ENCODE assay signal across 1 cellular context in the genomic region with DNA sequence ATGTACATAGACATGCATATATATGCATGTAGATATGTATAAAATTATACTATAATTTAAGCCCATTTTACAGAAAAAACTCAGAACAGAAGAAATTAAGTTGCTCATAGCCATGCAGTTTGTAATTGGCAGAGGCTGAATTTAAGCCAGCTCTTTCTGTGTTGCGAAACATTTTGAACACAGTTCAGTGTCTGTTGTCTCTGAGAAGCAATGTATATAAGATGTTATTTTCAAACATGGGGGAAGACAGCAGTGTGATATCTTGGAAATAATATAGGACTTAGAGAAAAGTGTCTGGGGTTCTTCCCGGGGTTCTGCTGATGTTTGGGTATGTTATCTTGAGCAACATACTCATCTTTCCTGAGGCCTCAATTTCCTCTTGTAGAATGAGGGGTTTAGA.
A peak's percentile ranks its signal among the peaks of the same experiment; 100 is the strongest.
TF ChIP-seq lines count a peak whose summit lies in the region.

No MANE protein-coding gene starts in this region.

TF ChIP-seq in IMR-90, 13 proteins besides CTCF, POLR2A, EP300 and RAD21:
- TF ChIP-seq CEBPB (IDR thresholded peaks at IDR 0.05; ENCODE audit: low read depth, low read length) (peak; percentile 88), RCOR1 (IDR thresholded peaks at IDR 0.05; ENCODE audit: insufficient replicate concordance, low read length) (no peak)
